28 cellular contexts compared by ENCODE assay signal in genomic region chr7:40569326-40569725, GRCh38.
"Had no signal": no experiment of that assay in that cellular context is flagged by ENCODE, and none has a peak within 500 bp of the region (broad histone marks: within the 10 kb centered on the region; RNA-seq: fewer than 3 reads in every experiment).

No MANE protein-coding gene starts in this region.

- H3K9me3 Mint-ChIP-seq: activated B cell treated with CpG ODN at 0.5 μM for 24 hours; activated CD4-positive, alpha-beta T cell treated with anti-CD3 and anti-CD28 coated beads, Interleukin-2, amount 10 ng/mL, durations not matched to agents 24 days and 14 days; activated naive CD4-positive, alpha-beta T cell treated with anti-CD3 and anti-CD28 coated beads, Interleukin-2, amount 50 U/mL, for 72 hours; activated naive CD8-positive, alpha-beta T cell treated with anti-CD3 and anti-CD28 coated beads, Interleukin-2, amount 50 U/mL, for 24 hours; activated T-cell treated with anti-CD3 and anti-CD28 coated beads, Interleukin-2, amount 50 U/mL, for 24 hours; brain; T-helper 1 cell treated with Interleukin-12 subunit alpha and Interleukin-12 subunit beta and Interleukin-4 antibody, amounts not matched to agents 30 μg/mL and 1 μg/mL, for 36 hours had no signal

- H3K36me3 ChIP-seq: ascending aorta, SJCRH30 had no signal

- H3K27ac ChIP-seq: ascending aorta, SJCRH30 had no signal

- H3K4me3 ChIP-seq: ascending aorta, SJCRH30 had no signal

- H3K27me3 Mint-ChIP-seq: activated B cell treated with CpG ODN at 0.5 μM for 24 hours; activated CD4-positive, alpha-beta T cell treated with anti-CD3 and anti-CD28 coated beads, Interleukin-2, amount 10 ng/mL, durations not matched to agents 24 days and 14 days; activated CD8-positive, alpha-beta memory T cell treated with anti-CD3 and anti-CD28 coated beads, Interleukin-2, amount 10 ng/mL, durations not matched to agents 7 days and 5 days; activated naive CD8-positive, alpha-beta T cell treated with anti-CD3 and anti-CD28 coated beads, Interleukin-2, amount 50 U/mL, for 24 hours; activated T-cell treated with anti-CD3 and anti-CD28 coated beads, Interleukin-2, amount 50 U/mL, for 24 hours; brain had no signal

- H3K4me3 Mint-ChIP-seq: activated B cell treated with CpG ODN at 0.5 μM for 24 hours; activated CD4-positive, alpha-beta T cell treated with anti-CD3 and anti-CD28 coated beads, Interleukin-2, amount 10 ng/mL, durations not matched to agents 24 days and 14 days; activated CD8-positive, alpha-beta memory T cell treated with anti-CD3 and anti-CD28 coated beads, Interleukin-2, amount 10 ng/mL, durations not matched to agents 7 days and 5 days; activated naive CD8-positive, alpha-beta T cell treated with anti-CD3 and anti-CD28 coated beads, Interleukin-2, amount 50 U/mL, for 24 hours; activated T-cell treated with anti-CD3 and anti-CD28 coated beads, Interleukin-2, amount 50 U/mL, for 24 hours; brain; T-helper 1 cell treated with Interleukin-12 subunit alpha and Interleukin-12 subunit beta and Interleukin-4 antibody, amounts not matched to agents 30 μg/mL and 1 μg/mL, for 36 hours had no signal

- H3K4me1 Mint-ChIP-seq: activated B cell treated with CpG ODN at 0.5 μM for 24 hours; activated CD4-positive, alpha-beta T cell treated with anti-CD3 and anti-CD28 coated beads, Interleukin-2, amount 10 ng/mL, durations not matched to agents 24 days and 14 days; activated CD8-positive, alpha-beta memory T cell treated with anti-CD3 and anti-CD28 coated beads, Interleukin-2, amount 10 ng/mL, durations not matched to agents 7 days and 5 days; activated naive CD8-positive, alpha-beta T cell treated with anti-CD3 and anti-CD28 coated beads, Interleukin-2, amount 50 U/mL, for 24 hours had no signal

- H3K36me3 Mint-ChIP-seq: activated CD8-positive, alpha-beta memory T cell treated with anti-CD3 and anti-CD28 coated beads, Interleukin-2, amount 10 ng/mL, durations not matched to agents 7 days and 5 days; activated naive CD4-positive, alpha-beta T cell treated with anti-CD3 and anti-CD28 coated beads, Interleukin-2, amount 50 U/mL, for 72 hours; brain had no signal

- ATAC-seq: activated CD8-positive, alpha-beta memory T cell treated with anti-CD3 and anti-CD28 coated beads, Interleukin-2, amount 10 ng/mL, durations not matched to agents 7 days and 5 days; activated naive CD4-positive, alpha-beta T cell treated with anti-CD3 and anti-CD28 coated beads, Interleukin-2, amount 50 U/mL, for 72 hours; activated naive CD8-positive, alpha-beta T cell treated with anti-CD3 and anti-CD28 coated beads, Interleukin-2, amount 50 U/mL, for 24 hours; Panc1; Right ventricle myocardium inferior had no signal

- H3K27me3 ChIP-seq: ascending aorta had no signal

- H3K9me3 ChIP-seq: ascending aorta, SJCRH30 had no signal

- DNase-seq: activated B cell treated with CpG ODN at 0.5 μM for 24 hours; activated CD4-positive, alpha-beta T cell treated with anti-CD3 and anti-CD28 coated beads for 1 hour; activated CD4-positive, alpha-beta T cell treated with anti-CD3 and anti-CD28 coated beads, Interleukin-2, amount 10 ng/mL, durations not matched to agents 24 days and 14 days; activated CD4-positive, alpha-beta T cell treated with anti-CD3 and anti-CD28 coated beads, Interleukin-2, amount 50 U/mL, for 48 hours; activated CD8-positive, alpha-beta memory T cell treated with anti-CD3 and anti-CD28 coated beads, Interleukin-2, amount 10 ng/mL, durations not matched to agents 7 days and 5 days; activated effector memory CD4-positive, alpha-beta T cell treated with anti-CD3 and anti-CD28 coated beads, Interleukin-2, amount 50 U/mL, for 16 hours; activated naive CD4-positive, alpha-beta T cell treated with Interleukin-2 at 50 U/mL for 16 hours; activated naive CD8-positive, alpha-beta T cell treated with anti-CD3 and anti-CD28 coated beads, Interleukin-2, amount 50 U/mL, for 24 hours; activated T-cell treated with anti-CD3 and anti-CD28 coated beads, Interleukin-2, amount 50 U/mL, for 24 hours; amniotic stem cell; Kasumi-1; KBM-7; NCI-H146; NCI-H2029; NCI-H2107; NCI-H2171 treated with DMSO at 0.1 percent for 48 hours; NCI-H226; NCI-H526 treated with DMSO at 0.1 percent for 48 hours; NCI-H82; OCI-M1; RPMI8226; SJCRH30 had no signal

- H3K27ac Mint-ChIP-seq: activated B cell treated with CpG ODN at 0.5 μM for 24 hours; activated CD4-positive, alpha-beta T cell treated with anti-CD3 and anti-CD28 coated beads, Interleukin-2, amount 10 ng/mL, durations not matched to agents 24 days and 14 days; activated CD8-positive, alpha-beta memory T cell treated with anti-CD3 and anti-CD28 coated beads, Interleukin-2, amount 10 ng/mL, durations not matched to agents 7 days and 5 days; activated naive CD4-positive, alpha-beta T cell treated with anti-CD3 and anti-CD28 coated beads, Interleukin-2, amount 50 U/mL, for 72 hours; activated naive CD8-positive, alpha-beta T cell treated with anti-CD3 and anti-CD28 coated beads, Interleukin-2, amount 50 U/mL, for 24 hours; activated T-cell treated with anti-CD3 and anti-CD28 coated beads, Interleukin-2, amount 50 U/mL, for 24 hours; brain; T-helper 1 cell treated with Interleukin-12 subunit alpha and Interleukin-12 subunit beta and Interleukin-4 antibody, amounts not matched to agents 30 μg/mL and 1 μg/mL, for 36 hours had no signal
